9 cellular contexts compared by ENCODE assay signal in the genomic region with DNA sequence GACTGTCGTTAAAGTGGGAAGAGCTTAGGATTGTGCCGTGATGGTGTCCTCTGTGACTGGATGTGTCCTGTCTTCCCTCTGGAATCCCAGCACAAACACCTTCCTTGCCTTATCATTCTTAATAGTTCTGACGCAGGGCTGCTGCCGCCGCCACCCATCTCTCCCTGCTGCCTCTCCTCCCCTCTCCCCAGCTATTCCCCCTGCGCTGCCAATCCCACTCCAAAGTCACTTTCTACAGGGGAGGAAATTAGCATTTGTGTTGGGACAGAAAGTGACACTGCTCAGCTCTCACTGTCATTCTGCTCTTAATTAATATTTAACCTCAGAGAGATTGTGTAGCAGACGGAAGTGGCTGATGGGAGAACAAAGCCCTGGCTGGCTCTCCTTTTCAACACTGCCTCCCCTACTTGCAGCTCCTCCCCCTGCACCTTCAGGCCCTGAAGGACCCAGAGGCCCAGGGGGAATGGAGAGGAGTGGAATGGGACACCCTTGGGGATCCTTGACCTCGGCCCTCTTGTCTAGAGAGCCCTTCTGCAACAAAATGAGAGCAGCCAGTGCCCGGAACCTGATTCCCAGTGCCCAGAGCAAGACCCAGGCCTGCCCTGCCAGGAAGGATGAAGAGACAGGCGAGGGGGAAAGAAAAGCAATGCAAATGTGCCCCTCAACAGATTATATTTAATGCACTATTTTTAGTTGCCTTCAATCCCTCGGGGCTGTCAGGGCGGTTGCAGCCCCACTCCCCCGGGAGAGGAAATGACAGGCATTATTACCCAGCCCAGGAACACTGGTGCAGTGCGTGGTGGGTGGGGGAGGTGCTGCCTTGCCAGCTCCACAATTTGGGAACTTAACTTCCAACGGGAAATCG. TPM values are rescaled to one million over a fixed set of nuclear protein-coding genes. Genes with fewer than 3 reads are reported as not detected.
DNase-seq lines count a peak whose midpoint lies in the region; ATAC-seq and TF ChIP-seq lines count a peak whose summit lies in the region.
"Had no signal": no experiment of that assay in that cellular context is flagged by ENCODE, and none has a peak within 500 bp of the region (broad histone marks: within the 10 kb centered on the region; RNA-seq: fewer than 3 reads in every experiment).

No MANE protein-coding gene starts in this region.

- peaks cover 23% of the 10 kb centered on the region for H3K4me1 Mint-ChIP-seq in nephron
- peaks cover 26% of the 10 kb centered on the region for H3K4me1 Mint-ChIP-seq in activated naive CD8-positive, alpha-beta T cell treated with anti-CD3 and anti-CD28 coated beads for 36 hours

- intact Hi-C loops in PC-3 (cut with micrococcal nuclease), result no loop called here

- no peaks in the 10 kb centered on the region for H4K20me1 ChIP-seq in PC-3 (ENCODE audit: low read length)

- CTCF ChIA-PET in PC-3 (lab: Charles Lee), result no interaction called here

- TF ChIP-seq CTCF in PC-3 (conservative IDR thresholded peaks at IDR 0.05; ENCODE audit: low read depth, low read length), result no peak
- no peak for TF ChIP-seq CTCF in nephron (IDR thresholded peaks at IDR 0.05; ENCODE audit: unreplicated experiment in 3 of 3)

- H3K4me3 Mint-ChIP-seq in nephron, result peak overlapping the region in 1 of 3 experiments; percentile 29
- no peak overlapping the region for H3K4me3 Mint-ChIP-seq in activated naive CD8-positive, alpha-beta T cell treated with anti-CD3 and anti-CD28 coated beads for 36 hours
- H3K4me3 Mint-ChIP-seq: central memory CD8-positive, alpha-beta T cell had no signal

- H3F3A ChIP-seq in PC-3 (ENCODE audit: low read length, unreplicated experiment), result no peaks in the 10 kb centered on the region

- H2AFZ ChIP-seq in PC-3 (ENCODE audit: low read length), result peak overlapping the region; percentile 68

- H3K9ac ChIP-seq in PC-3 (ENCODE audit: low read length), result no peak overlapping the region

- H3K36me3 ChIP-seq in PC-3 (ENCODE audit: low read depth, low read length), result no peaks in the 10 kb centered on the region

- peak overlapping the region; percentile 18; the same call in 1 of the 2 replicates for H3K4me3 ChIP-seq in PC-3 (ENCODE audit: low read length)

- H3K27me3 Mint-ChIP-seq in nephron (ENCODE audit: low read depth), result peaks cover 70% of the 10 kb centered on the region
- H3K27me3 Mint-ChIP-seq in activated naive CD8-positive, alpha-beta T cell treated with anti-CD3 and anti-CD28 coated beads for 36 hours, result peaks cover 30% of the 10 kb centered on the region

- H3K4me1 ChIP-seq in PC-3 (ENCODE audit: insufficient read depth, low read length), result peaks cover 15% of the 10 kb centered on the region

- H3K79me2 ChIP-seq in PC-3 (ENCODE audit: low read length), result no peaks in the 10 kb centered on the region

- H3K9me3 Mint-ChIP-seq in nephron, result no peaks in the 10 kb centered on the region
- no peaks in the 10 kb centered on the region for H3K9me3 Mint-ChIP-seq in activated naive CD8-positive, alpha-beta T cell treated with anti-CD3 and anti-CD28 coated beads for 36 hours
- H3K9me3 Mint-ChIP-seq: central memory CD8-positive, alpha-beta T cell had no signal

- no TSS peak for BruUV-seq in PC-3 (replicated peaks; lab: Mats Ljungman, UMichigan)

- H3K9me3 ChIP-seq in PC-3 (ENCODE audit: low read length), result no peaks in the 10 kb centered on the region

- no peaks in the 10 kb centered on the region for H3K36me3 Mint-ChIP-seq in nephron (ENCODE audit: low read depth)
- H3K36me3 Mint-ChIP-seq in activated naive CD8-positive, alpha-beta T cell treated with anti-CD3 and anti-CD28 coated beads for 36 hours, result no peaks in the 10 kb centered on the region

- H3K27ac Mint-ChIP-seq in nephron, result peak overlapping the region; percentile 58 to 89 (median 63)
- H3K27ac Mint-ChIP-seq in activated naive CD8-positive, alpha-beta T cell treated with anti-CD3 and anti-CD28 coated beads for 36 hours, result no peak overlapping the region

- POLR2A ChIA-PET in PC-3 (lab: Charles Lee; ENCODE audit: unreplicated experiment), result no interaction called here

- ATAC-seq in GM18867 (IDR thresholded peaks at IDR 0.05; ENCODE audit: unreplicated experiment) (peak; percentile 96), HG02798 (IDR thresholded peaks at IDR 0.05; ENCODE audit: poor library complexity, unreplicated experiment) (peak; percentile 97), PC-3 (peak; percentile 62)

- H3K9me2 ChIP-seq in PC-3 (replicated peaks; ENCODE audit: low read length), result no peaks in the 10 kb centered on the region

- peak overlapping the region; percentile 34 for H3K27ac ChIP-seq in PC-3 (ENCODE audit: low read length)

- peak overlapping the region; percentile 70 for H3K4me2 ChIP-seq in PC-3 (ENCODE audit: low read length)

- DNase-seq in PC-3 (no peak), NCI-H345 treated with DMSO at 0.1 percent for 48 hours (lab: John Stamatoyannopoulos, UW; ENCODE audit: unreplicated experiment) (no peak)
- DNase-seq in activated naive CD8-positive, alpha-beta T cell treated with anti-CD3 and anti-CD28 coated beads for 36 hours, result no peak
- no peak for DNase-seq in activated CD4-positive, alpha-beta T cell treated with anti-CD3 and anti-CD28 coated beads, Interleukin-2, amount 50 U/mL, for 1 hour
- DNase-seq in activated CD4-positive, CD25-positive, alpha-beta regulatory T cell (lab: John Stamatoyannopoulos, UW), result no peak

- H3K27me3 ChIP-seq in PC-3 (ENCODE audit: low read length), result no peaks in the 10 kb centered on the region

RNA-seq across cellular contexts. Expression of a gene that starts 14.7 kb away (rescaled TPM):
- 15.5 and 20.3 TPM in 2 replicates for total RNA-seq in PC-3 (2014; rRNA removed)
- total RNA-seq in activated naive CD8-positive, alpha-beta T cell treated with anti-CD3 and anti-CD28 coated beads for 36 hours, result 1 to 10 TPM; 7.8 to 8.1 TPM

RNA-seq across cellular contexts. Expression of a gene that starts 27.0 kb away (rescaled TPM):
- total RNA-seq in PC-3 (2014; rRNA removed), result not detected in 2 replicates
- under 1 TPM; 0.18 to 0.31 TPM for total RNA-seq in activated naive CD8-positive, alpha-beta T cell treated with anti-CD3 and anti-CD28 coated beads for 36 hours

RNA-seq across cellular contexts. Expression of a gene that starts 37.0 kb away (rescaled TPM):
- 10.4 and 10.8 TPM in 2 replicates for total RNA-seq in PC-3 (2014; rRNA removed)
- 1 to 10 TPM; 1.1 TPM for total RNA-seq in activated naive CD8-positive, alpha-beta T cell treated with anti-CD3 and anti-CD28 coated beads for 36 hours

RNA-seq across cellular contexts. Expression of a gene that starts 51.4 kb away (rescaled TPM):
- total RNA-seq in PC-3 (2014; rRNA removed), result 14.0 and 16.5 TPM in 2 replicates
- total RNA-seq in activated naive CD8-positive, alpha-beta T cell treated with anti-CD3 and anti-CD28 coated beads for 36 hours, result 1 to 10 TPM; 3.4 to 4.7 TPM

RNA-seq across cellular contexts. Expression of a gene that starts 51.5 kb away (rescaled TPM):
- 12.8 and 17.6 TPM in 2 replicates for total RNA-seq in PC-3 (2014; rRNA removed)
- 1 to 10 TPM; 4.5 to 6.9 TPM for total RNA-seq in activated naive CD8-positive, alpha-beta T cell treated with anti-CD3 and anti-CD28 coated beads for 36 hours
